Comparison of ENCODE assay signal across 32 cellular contexts in the genomic region with DNA sequence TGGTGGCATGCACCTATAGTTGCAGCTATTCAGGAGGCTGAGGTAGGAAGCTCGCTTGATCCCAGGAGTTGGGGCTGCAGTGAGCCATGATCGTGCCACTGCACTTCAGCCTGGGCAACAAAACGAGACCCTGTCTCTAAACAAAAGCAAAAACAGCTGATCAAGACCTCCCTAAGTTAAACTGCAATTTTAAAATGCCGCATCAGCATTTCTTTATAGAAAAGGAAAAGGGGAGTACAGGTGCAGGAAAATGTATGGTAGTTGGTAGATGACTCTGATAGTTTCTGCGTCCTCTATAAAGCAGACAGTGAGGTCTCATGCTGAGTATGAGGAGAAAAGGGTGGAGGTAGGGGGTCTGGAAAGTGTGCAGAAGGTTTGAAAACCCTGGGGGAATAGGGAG. TPM values are rescaled to one million over a fixed set of nuclear protein-coding genes. Genes with fewer than 3 reads are reported as not detected.
"Had no signal": no experiment of that assay in that cellular context is flagged by ENCODE, and none has a peak within 500 bp of the region (broad histone marks: within the 10 kb centered on the region; RNA-seq: fewer than 3 reads in every experiment).

No MANE protein-coding gene starts in this region.

- H3K4me3 Mint-ChIP-seq: activated CD4-positive, alpha-beta T cell treated with anti-CD3 and anti-CD28 coated beads, Interleukin-2, amount 10 ng/mL, durations not matched to agents 7 days and 5 days; activated CD8-positive, alpha-beta T cell treated with anti-CD3 and anti-CD28 coated beads, Interleukin-2, amount 10 ng/mL, durations not matched to agents 7 days and 5 days; activated naive CD8-positive, alpha-beta T cell treated with anti-CD3 and anti-CD28 coated beads for 36 hours; activated T-cell treated with anti-CD3 and anti-CD28 coated beads, Interleukin-2, amount 50 U/mL, for 24 hours; T-helper 1 cell treated with Interleukin-12 subunit alpha and Interleukin-12 subunit beta and Interleukin-4 antibody, amounts not matched to agents 30 μg/mL and 1 μg/mL, for 36 hours; T-helper 2 cell treated with Interferon-gamma antibody and Interleukin-4, amounts not matched to agents 5 μg/mL and 100 μg/mL, for 36 hours had no signal

- ATAC-seq: activated CD8-positive, alpha-beta T cell treated with anti-CD3 and anti-CD28 coated beads, Interleukin-2, amount 10 ng/mL, durations not matched to agents 7 days and 5 days; PC-3 had no signal

- H3K4me1 ChIP-seq: ascending aorta, Peyer's patch had no signal

- H3K9me3 Mint-ChIP-seq: activated CD4-positive, alpha-beta T cell treated with anti-CD3 and anti-CD28 coated beads, Interleukin-2, amount 10 ng/mL, durations not matched to agents 7 days and 5 days; activated naive CD8-positive, alpha-beta T cell treated with anti-CD3 and anti-CD28 coated beads for 36 hours; activated T-cell treated with anti-CD3 and anti-CD28 coated beads, Interleukin-2, amount 50 U/mL, for 24 hours; T-helper 1 cell treated with Interleukin-12 subunit alpha and Interleukin-12 subunit beta and Interleukin-4 antibody, amounts not matched to agents 30 μg/mL and 1 μg/mL, for 36 hours; T-helper 2 cell treated with Interferon-gamma antibody and Interleukin-4, amounts not matched to agents 5 μg/mL and 100 μg/mL, for 36 hours had no signal

- H3K4me3 ChIP-seq: ascending aorta, Peyer's patch, SJSA1 had no signal

- H3K27me3 ChIP-seq: ascending aorta, Peyer's patch, SJSA1 had no signal

- H3K27ac Mint-ChIP-seq: activated CD4-positive, alpha-beta T cell treated with anti-CD3 and anti-CD28 coated beads, Interleukin-2, amount 10 ng/mL, durations not matched to agents 7 days and 5 days; activated CD8-positive, alpha-beta T cell treated with anti-CD3 and anti-CD28 coated beads, Interleukin-2, amount 10 ng/mL, durations not matched to agents 7 days and 5 days; activated naive CD8-positive, alpha-beta T cell treated with anti-CD3 and anti-CD28 coated beads for 36 hours; activated T-cell treated with anti-CD3 and anti-CD28 coated beads, Interleukin-2, amount 50 U/mL, for 24 hours; T-helper 1 cell treated with Interleukin-12 subunit alpha and Interleukin-12 subunit beta and Interleukin-4 antibody, amounts not matched to agents 30 μg/mL and 1 μg/mL, for 36 hours; T-helper 2 cell treated with Interferon-gamma antibody and Interleukin-4, amounts not matched to agents 5 μg/mL and 100 μg/mL, for 36 hours had no signal

- DNase-seq: activated CD4-positive, alpha-beta T cell treated with anti-CD3 and anti-CD28 coated beads, Interleukin-2, amount 10 ng/mL, durations not matched to agents 7 days and 5 days; activated CD4-positive, alpha-beta T cell treated with anti-CD3 and anti-CD28 coated beads, Interleukin-2, amount 50 U/mL, for 48 hours; activated CD8-positive, alpha-beta T cell treated with anti-CD3 and anti-CD28 coated beads, Interleukin-2, amount 10 ng/mL, durations not matched to agents 7 days and 5 days; activated naive CD4-positive, alpha-beta T cell; activated naive CD4-positive, alpha-beta T cell treated with anti-CD3 and anti-CD28 coated beads, Interleukin-2, amount 50 U/mL, for 16 hours; activated naive CD8-positive, alpha-beta T cell treated with anti-CD3 and anti-CD28 coated beads for 36 hours; activated T-cell treated with anti-CD3 and anti-CD28 coated beads, Interleukin-2, amount 50 U/mL, for 24 hours; amniotic stem cell; cerebellar nuclear complex; Karpas-422; KBM-7; MM.1S; MV-4-11; NCI-H1092; NCI-H1436 treated with DMSO at 0.1 percent for 48 hours; NCI-H187; NCI-H2029 treated with DMSO at 0.1 percent for 48 hours; NCI-H2107; NCI-H2171; NCI-H510A; NCI-H526; NCI-H748 treated with DMSO at 0.1 percent for 48 hours; NK-92 treated with Interleukin-12 subunit alpha and Interleukin-12 subunit beta, amount 100 ng/mL, for 24 hours; PC-3; Peyer's patch; RPMI8226; SHP77 treated with DMSO at 0.1 percent for 48 hours; SK-N-SH had no signal

- H3K36me3 ChIP-seq: Peyer's patch, SJSA1 had no signal

- H3K9me3 ChIP-seq: ascending aorta, Peyer's patch, SJSA1, SK-N-SH had no signal

- H3K9ac ChIP-seq: SK-N-SH had no signal

- H3K27me3 Mint-ChIP-seq: activated CD4-positive, alpha-beta T cell treated with anti-CD3 and anti-CD28 coated beads, Interleukin-2, amount 10 ng/mL, durations not matched to agents 7 days and 5 days; activated naive CD8-positive, alpha-beta T cell treated with anti-CD3 and anti-CD28 coated beads for 36 hours; activated T-cell treated with anti-CD3 and anti-CD28 coated beads, Interleukin-2, amount 50 U/mL, for 24 hours had no signal

- H3K27ac ChIP-seq: ascending aorta, Peyer's patch, SJSA1 had no signal

RNA-seq across cellular contexts. Expression of a gene that starts 32.4 kb away (rescaled TPM):
- total RNA-seq: activated CD4-positive, alpha-beta T cell treated with anti-CD3 and anti-CD28 coated beads, Interleukin-2, amount 10 ng/mL, durations not matched to agents 7 days and 5 days; activated CD8-positive, alpha-beta T cell treated with anti-CD3 and anti-CD28 coated beads, Interleukin-2, amount 10 ng/mL, durations not matched to agents 7 days and 5 days; PC-3; SJSA1 had no signal
- polyA plus RNA-seq: SK-N-SH had no signal
